In the genomic region with DNA sequence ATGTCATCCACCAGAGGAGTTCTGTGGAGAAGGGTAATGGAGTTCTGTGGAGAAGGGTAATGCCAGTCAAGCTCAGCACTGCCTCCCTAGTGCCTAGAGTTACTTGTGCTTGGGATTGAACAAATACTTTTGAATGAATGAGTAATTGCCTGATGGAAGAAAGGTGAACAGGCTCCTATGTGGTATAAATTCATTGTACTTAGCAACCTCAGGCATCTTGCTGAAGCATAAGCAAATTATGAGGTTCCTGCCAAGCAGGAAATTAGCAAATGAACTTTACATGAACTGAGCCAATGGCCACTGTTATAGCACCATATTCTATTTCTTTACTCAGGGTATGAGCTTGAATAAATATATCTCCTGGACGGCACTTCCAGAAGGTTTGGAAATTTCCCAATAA, we compare ENCODE assay signal across 17 cellular contexts.
"Had no signal": no experiment of that assay in that cellular context is flagged by ENCODE, and none has a peak within 500 bp of the region (broad histone marks: within the 10 kb centered on the region; RNA-seq: fewer than 3 reads in every experiment).

No MANE protein-coding gene starts in this region.

- H3K4me3 ChIP-seq: gastrocnemius medialis, lower lobe of right lung, suprapubic skin, tibial nerve had no signal

- DNase-seq: activated gamma-delta T cell treated with Interleukin-2 at 50 U/mL for 16 hours; activated T-cell treated with anti-CD3 and anti-CD28 coated beads, Interleukin-2, amount 50 U/mL, for 1 hour; aorta; cerebellar nuclear complex; cortex of kidney; gastrocnemius medialis; hypothalamus; lower lobe of right lung; naive B cell; nucleus accumbens; small intestine; stimulated activated CD4-positive, alpha-beta T cell treated with anti-CD3 and anti-CD28 coated beads, Interleukin-2, amount 100 ng/mL, for 24 hours; stimulated activated naive CD8-positive, alpha-beta T cell treated with anti-CD3 and anti-CD28 coated beads, Interleukin-15, amount 100 ng/mL, for 72 hours; T-helper 1 cell had no signal

- H3K27me3 ChIP-seq: gastrocnemius medialis, suprapubic skin, tibial nerve had no signal

- H3K36me3 ChIP-seq: gastrocnemius medialis, lower lobe of right lung, suprapubic skin, tibial nerve had no signal

- FAIRE-seq: islet of Langerhans, small intestine had no signal
